ENCODE assay signal across 9 cellular contexts in the genomic region with DNA sequence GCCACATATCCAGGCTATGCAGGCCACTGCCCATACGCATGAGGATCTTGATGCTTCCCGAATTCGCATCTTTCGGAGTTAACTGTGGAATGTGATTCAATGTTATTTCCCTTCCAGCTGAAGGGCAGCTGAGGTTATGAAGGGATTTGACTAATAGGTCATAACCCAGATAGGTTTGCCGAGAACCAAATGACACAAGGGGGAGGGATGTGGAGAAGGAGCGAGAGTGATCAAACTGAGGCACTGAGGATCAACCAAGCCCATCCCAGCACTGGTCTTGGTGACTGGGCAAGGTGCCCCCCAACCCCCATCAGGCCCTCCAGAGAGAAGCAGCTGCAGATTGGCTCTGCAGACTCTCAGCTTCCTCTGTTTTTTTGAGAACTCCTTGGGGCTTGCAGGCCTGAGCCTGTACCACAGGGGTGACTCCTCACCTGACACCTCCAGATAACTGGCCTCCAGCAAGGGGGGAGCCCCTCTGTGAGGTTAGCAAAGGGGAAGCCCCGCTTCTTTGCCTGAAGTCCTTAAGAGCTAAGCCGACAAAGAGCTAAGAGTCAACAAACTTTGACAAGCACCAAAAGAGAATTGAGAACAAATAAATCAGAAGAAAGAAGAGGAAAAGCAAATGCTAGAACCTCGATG.
DNase-seq lines count a peak whose midpoint lies in the region; ATAC-seq and TF ChIP-seq lines count a peak whose summit lies in the region.
"Had no signal": no experiment of that assay in that cellular context is flagged by ENCODE, and none has a peak within 500 bp of the region (broad histone marks: within the 10 kb centered on the region; RNA-seq: fewer than 3 reads in every experiment).

No MANE protein-coding gene starts in this region.

- H3K79me2 ChIP-seq in fibroblast of lung (ENCODE audit: control insufficient read depth, insufficient read depth, low read length) = peaks cover 35% of the 10 kb centered on the region

- H3K4me2 ChIP-seq in fibroblast of lung (ENCODE audit: extremely low read depth, insufficient read depth, low read length) = peak overlapping the region; percentile 97

- H3K9me3 ChIP-seq in Peyer's patch (no peaks in the 10 kb centered on the region), fibroblast of lung (ENCODE audit: control insufficient read depth, insufficient read depth, low read depth, low read length) (no peaks in the 10 kb centered on the region)

- H3K4me1 ChIP-seq in Peyer's patch (peaks cover 0 to 5% (median 0%) of the 10 kb centered on the region in 4 donors), fibroblast of lung (ENCODE audit: control insufficient read depth, extremely low read depth, insufficient read depth, low read length) (peaks cover 10% of the 10 kb centered on the region)

- H3K9ac ChIP-seq in fibroblast of lung (ENCODE audit: insufficient read depth, low read length) = peak overlapping the region; percentile 81

- H3K36me3 ChIP-seq in Peyer's patch (no peaks in the 10 kb centered on the region), fibroblast of lung (ENCODE audit: control insufficient read depth, insufficient read depth, low read length) (no peaks in the 10 kb centered on the region)

- H3K27ac ChIP-seq in Peyer's patch (peak overlapping the region; percentile 8 to 71 (median 46)), fibroblast of lung (ENCODE audit: insufficient read depth, low read length) (peak overlapping the region; percentile 93)

- DNase-seq in GM13976 (ENCODE audit: low spot score) (peak; percentile 55), Peyer's patch (peak in 2 of 3 donors; percentile 21 to 48), fibroblast of lung (ENCODE audit: low read depth in 2 of 2) (peak in 1 of 2 donors; percentile 35), pulmonary artery endothelial cell (ENCODE audit: low read depth, low spot score) (peak; percentile 52), OCI-M1 (lab: John Stamatoyannopoulos, UW) (no peak), putamen (ENCODE audit: low spot score) (no peak)
- DNase-seq in NK-92 treated with Interleukin-12 subunit alpha and Interleukin-12 subunit beta, amount 100 ng/mL, for 24 hours (lab: John Stamatoyannopoulos, UW) = no peak
- DNase-seq: NCI-H1436 had no signal

- H2AFZ ChIP-seq in fibroblast of lung (ENCODE audit: low read length) = peak overlapping the region; percentile 73

- peak overlapping the region in 2 of 4 donors; percentile 16 to 32 for H3K4me3 ChIP-seq in Peyer's patch
- peak overlapping the region; percentile 57 to 77 (median 72) for H3K4me3 ChIP-seq in fibroblast of lung (replicated peaks in 1 of 4; ENCODE audit: control extremely low read depth in 1 of 4, insufficient read depth in 1 of 4, low read depth in 3 of 4, low read length in 4 of 4)

- ATAC-seq in GM18870 (IDR thresholded peaks at IDR 0.05; ENCODE audit: unreplicated experiment) = no peak

- TF ChIP-seq CTCF in GM13976 (IDR thresholded peaks at IDR 0.05; ENCODE audit: borderline replicate concordance, control extremely low read depth, extremely low read depth, insufficient read depth, missing control alignments) = no peak
- TF ChIP-seq CTCF in Peyer's patch (IDR thresholded peaks at IDR 0.05) = no peak
- TF ChIP-seq CTCF in fibroblast of lung (conservative IDR thresholded peaks at IDR 0.05 in 1 of 2, IDR thresholded peaks at IDR 0.05 in 1 of 2; ENCODE audit: low read depth in 1 of 2, low read length in 2 of 2) = no peak

- TF ChIP-seq POLR2A in Peyer's patch (IDR thresholded peaks at IDR 0.05) = no peak

- in situ Hi-C loops in GM13976 (cut with MboI; ENCODE audit: low sequenced_read_pairs, unreplicated experiment) = no loop called here

- no peaks in the 10 kb centered on the region for H3K27me3 ChIP-seq in Peyer's patch
- H3K27me3 ChIP-seq in fibroblast of lung (ENCODE audit: control insufficient read depth, insufficient read depth, low read length) = no peaks in the 10 kb centered on the region

- no peaks in the 10 kb centered on the region for H4K20me1 ChIP-seq in fibroblast of lung (ENCODE audit: control insufficient read depth, extremely low read depth, insufficient read depth, low read length)

Comparison
In these comparisons a context has a peak if more than half of its experiments do, and no peak if none do; other contexts are left out.
1. DNase-seq: peak in GM13976 (single experiment), Peyer's patch (2 of 3) and pulmonary artery endothelial cell (single experiment); none in OCI-M1 (single experiment), putamen (single experiment) and NK-92 treated with Interleukin-12 subunit alpha and Interleukin-12 subunit beta, amount 100 ng/mL, for 24 hours (single experiment).